In genomic region chr10:98467506-98468318, GRCh38 we compare ENCODE assay signal across 1 cellular context.
TF ChIP-seq lines count a peak whose summit lies in the region.

No MANE protein-coding gene starts in this region.

TF ChIP-seq in HepG2, 621 proteins besides CTCF, POLR2A, EP300 and RAD21 (continued from another document):
- TF ChIP-seq, protein P1, sequence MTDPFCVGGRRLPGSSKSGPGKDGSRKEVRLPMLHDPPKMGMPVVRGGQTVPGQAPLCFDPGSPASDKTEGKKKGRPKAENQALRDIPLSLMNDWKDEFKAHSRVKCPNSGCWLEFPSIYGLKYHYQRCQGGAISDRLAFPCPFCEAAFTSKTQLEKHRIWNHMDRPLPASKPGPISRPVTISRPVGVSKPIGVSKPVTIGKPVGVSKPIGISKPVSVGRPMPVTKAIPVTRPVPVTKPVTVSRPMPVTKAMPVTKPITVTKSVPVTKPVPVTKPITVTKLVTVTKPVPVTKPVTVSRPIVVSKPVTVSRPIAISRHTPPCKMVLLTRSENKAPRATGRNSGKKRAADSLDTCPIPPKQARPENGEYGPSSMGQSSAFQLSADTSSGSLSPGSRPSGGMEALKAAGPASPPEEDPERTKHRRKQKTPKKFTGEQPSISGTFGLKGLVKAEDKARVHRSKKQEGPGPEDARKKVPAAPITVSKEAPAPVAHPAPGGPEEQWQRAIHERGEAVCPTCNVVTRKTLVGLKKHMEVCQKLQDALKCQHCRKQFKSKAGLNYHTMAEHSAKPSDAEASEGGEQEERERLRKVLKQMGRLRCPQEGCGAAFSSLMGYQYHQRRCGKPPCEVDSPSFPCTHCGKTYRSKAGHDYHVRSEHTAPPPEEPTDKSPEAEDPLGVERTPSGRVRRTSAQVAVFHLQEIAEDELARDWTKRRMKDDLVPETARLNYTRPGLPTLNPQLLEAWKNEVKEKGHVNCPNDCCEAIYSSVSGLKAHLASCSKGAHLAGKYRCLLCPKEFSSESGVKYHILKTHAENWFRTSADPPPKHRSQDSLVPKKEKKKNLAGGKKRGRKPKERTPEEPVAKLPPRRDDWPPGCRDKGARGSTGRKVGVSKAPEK (CRISPR knock-in tag; IDR thresholded peaks at IDR 0.05; ENCODE audit: borderline replicate concordance): no peak
- TF ChIP-seq ZFX (CRISPR knock-in tag; IDR thresholded peaks at IDR 0.05; ENCODE audit: low read depth) (peak; percentile 23; the same call in 1 of the 2 replicates), BRCA1 (CRISPR knock-in tag; IDR thresholded peaks at IDR 0.05) (no peak), ZNF816 (CRISPR knock-in tag; IDR thresholded peaks at IDR 0.05; ENCODE audit: borderline replicate concordance) (no peak), CBX5 (CRISPR knock-in tag; IDR thresholded peaks at IDR 0.05; ENCODE audit: borderline replicate concordance) (no peak), ZNF292 (CRISPR knock-in tag; IDR thresholded peaks at IDR 0.05; ENCODE audit: borderline replicate concordance, low read depth) (no peak), ZSCAN22 (CRISPR knock-in tag; IDR thresholded peaks at IDR 0.05) (no peak), SATB2 (CRISPR knock-in tag; IDR thresholded peaks at IDR 0.05) (no peak), SIN3A (IDR thresholded peaks at IDR 0.05; ENCODE audit: borderline replicate concordance, low read depth, low read length) (no peak), SIN3B (IDR thresholded peaks at IDR 0.05; ENCODE audit: low read length) (no peak), ZNF678 (CRISPR knock-in tag; IDR thresholded peaks at IDR 0.05) (no peak), KDM3A (CRISPR knock-in tag; IDR thresholded peaks at IDR 0.05; ENCODE audit: low read depth) (no peak), TEAD3 (CRISPR knock-in tag; optimal IDR thresholded peaks at IDR 0.05; ENCODE audit: borderline replicate concordance) (peak; percentile 70), PAF1 (CRISPR knock-in tag; IDR thresholded peaks at IDR 0.05) (no peak), PTBP1 (IDR thresholded peaks at IDR 0.05; ENCODE audit: low read depth, low read length, poor library complexity, severe bottlenecking) (no peak), XRCC5 (optimal IDR thresholded peaks at IDR 0.05; ENCODE audit: low read length) (peak; percentile 52), ZNF781 (CRISPR knock-in tag; IDR thresholded peaks at IDR 0.05; ENCODE audit: borderline replicate concordance, not compliant biosample characterization) (no peak), ZNF615 (CRISPR knock-in tag; IDR thresholded peaks at IDR 0.05; ENCODE audit: borderline replicate concordance) (no peak), NR2F6 (IDR thresholded peaks at IDR 0.05) (no peak), NR2F6 (CRISPR knock-in tag; IDR thresholded peaks at IDR 0.05) (peak; percentile 26; the same call in 1 of the 2 replicates), IRX3 (CRISPR knock-in tag; IDR thresholded peaks at IDR 0.05; ENCODE audit: borderline replicate concordance, low read depth) (no peak), FOSL1 (CRISPR knock-in tag; IDR thresholded peaks at IDR 0.05; ENCODE audit: borderline replicate concordance) (no peak), CENPX (CRISPR knock-in tag; IDR thresholded peaks at IDR 0.05) (no peak), SYNCRIP (IDR thresholded peaks at IDR 0.05; ENCODE audit: insufficient read depth, low read depth, low read length) (no peak), ZFP41 (CRISPR knock-in tag; IDR thresholded peaks at IDR 0.05; ENCODE audit: borderline replicate concordance) (no peak), CBFB (CRISPR knock-in tag; IDR thresholded peaks at IDR 0.05) (0 out of 2 replicates have a peak, but pooled peaks have one; percentile 25), ZNF773 (CRISPR knock-in tag; IDR thresholded peaks at IDR 0.05; ENCODE audit: borderline replicate concordance) (no peak), ELF1 (CRISPR knock-in tag; IDR thresholded peaks at IDR 0.05) (peak; percentile 59), ZNF17 (CRISPR knock-in tag; IDR thresholded peaks at IDR 0.05) (no peak), TFDP1 (CRISPR knock-in tag; IDR thresholded peaks at IDR 0.05; ENCODE audit: borderline replicate concordance) (peak; percentile 16; the same call in 1 of the 2 replicates), ZMAT3 (CRISPR knock-in tag; conservative IDR thresholded peaks at IDR 0.05) (no peak), NPAS2 (CRISPR knock-in tag; IDR thresholded peaks at IDR 0.05; ENCODE audit: borderline replicate concordance) (no peak), ISX (CRISPR knock-in tag; conservative IDR thresholded peaks at IDR 0.05) (no peak), ZNF597 (CRISPR knock-in tag; IDR thresholded peaks at IDR 0.05) (no peak), ARHGAP35 (CRISPR knock-in tag; IDR thresholded peaks at IDR 0.05; ENCODE audit: borderline replicate concordance) (no peak), ZNF224 (CRISPR knock-in tag; IDR thresholded peaks at IDR 0.05) (no peak)
- TF ChIP-seq, protein P2, sequence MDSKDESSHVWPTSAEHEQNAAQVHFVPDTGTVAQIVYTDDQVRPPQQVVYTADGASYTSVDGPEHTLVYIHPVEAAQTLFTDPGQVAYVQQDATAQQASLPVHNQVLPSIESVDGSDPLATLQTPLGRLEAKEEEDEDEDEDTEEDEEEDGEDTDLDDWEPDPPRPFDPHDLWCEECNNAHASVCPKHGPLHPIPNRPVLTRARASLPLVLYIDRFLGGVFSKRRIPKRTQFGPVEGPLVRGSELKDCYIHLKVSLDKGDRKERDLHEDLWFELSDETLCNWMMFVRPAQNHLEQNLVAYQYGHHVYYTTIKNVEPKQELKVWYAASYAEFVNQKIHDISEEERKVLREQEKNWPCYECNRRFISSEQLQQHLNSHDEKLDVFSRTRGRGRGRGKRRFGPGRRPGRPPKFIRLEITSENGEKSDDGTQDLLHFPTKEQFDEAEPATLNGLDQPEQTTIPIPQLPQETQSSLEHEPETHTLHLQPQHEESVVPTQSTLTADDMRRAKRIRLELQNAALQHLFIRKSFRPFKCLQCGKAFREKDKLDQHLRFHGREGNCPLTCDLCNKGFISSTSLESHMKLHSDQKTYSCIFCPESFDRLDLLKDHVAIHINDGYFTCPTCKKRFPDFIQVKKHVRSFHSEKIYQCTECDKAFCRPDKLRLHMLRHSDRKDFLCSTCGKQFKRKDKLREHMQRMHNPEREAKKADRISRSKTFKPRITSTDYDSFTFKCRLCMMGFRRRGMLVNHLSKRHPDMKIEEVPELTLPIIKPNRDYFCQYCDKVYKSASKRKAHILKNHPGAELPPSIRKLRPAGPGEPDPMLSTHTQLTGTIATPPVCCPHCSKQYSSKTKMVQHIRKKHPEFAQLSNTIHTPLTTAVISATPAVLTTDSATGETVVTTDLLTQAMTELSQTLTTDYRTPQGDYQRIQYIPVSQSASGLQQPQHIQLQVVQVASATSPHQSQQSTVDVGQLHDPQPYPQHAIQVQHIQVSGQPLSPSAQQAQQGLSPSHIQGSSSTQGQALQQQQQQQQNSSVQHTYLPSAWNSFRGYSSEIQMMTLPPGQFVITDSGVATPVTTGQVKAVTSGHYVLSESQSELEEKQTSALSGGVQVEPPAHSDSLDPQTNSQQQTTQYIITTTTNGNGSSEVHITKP (CRISPR knock-in tag; IDR thresholded peaks at IDR 0.05; ENCODE audit: low read depth): 0 out of 2 replicates have a peak, but pooled peaks have one; percentile 35
- TF ChIP-seq, protein P3, sequence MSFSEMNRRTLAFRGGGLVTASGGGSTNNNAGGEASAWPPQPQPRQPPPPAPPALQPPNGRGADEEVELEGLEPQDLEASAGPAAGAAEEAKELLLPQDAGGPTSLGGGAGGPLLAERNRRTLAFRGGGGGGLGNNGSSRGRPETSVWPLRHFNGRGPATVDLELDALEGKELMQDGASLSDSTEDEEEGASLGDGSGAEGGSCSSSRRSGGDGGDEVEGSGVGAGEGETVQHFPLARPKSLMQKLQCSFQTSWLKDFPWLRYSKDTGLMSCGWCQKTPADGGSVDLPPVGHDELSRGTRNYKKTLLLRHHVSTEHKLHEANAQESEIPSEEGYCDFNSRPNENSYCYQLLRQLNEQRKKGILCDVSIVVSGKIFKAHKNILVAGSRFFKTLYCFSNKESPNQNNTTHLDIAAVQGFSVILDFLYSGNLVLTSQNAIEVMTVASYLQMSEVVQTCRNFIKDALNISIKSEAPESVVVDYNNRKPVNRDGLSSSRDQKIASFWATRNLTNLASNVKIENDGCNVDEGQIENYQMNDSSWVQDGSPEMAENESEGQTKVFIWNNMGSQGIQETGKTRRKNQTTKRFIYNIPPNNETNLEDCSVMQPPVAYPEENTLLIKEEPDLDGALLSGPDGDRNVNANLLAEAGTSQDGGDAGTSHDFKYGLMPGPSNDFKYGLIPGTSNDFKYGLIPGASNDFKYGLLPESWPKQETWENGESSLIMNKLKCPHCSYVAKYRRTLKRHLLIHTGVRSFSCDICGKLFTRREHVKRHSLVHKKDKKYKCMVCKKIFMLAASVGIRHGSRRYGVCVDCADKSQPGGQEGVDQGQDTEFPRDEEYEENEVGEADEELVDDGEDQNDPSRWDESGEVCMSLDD (CRISPR knock-in tag; IDR thresholded peaks at IDR 0.05; ENCODE audit: borderline replicate concordance): no peak
- TF ChIP-seq, protein P4, sequence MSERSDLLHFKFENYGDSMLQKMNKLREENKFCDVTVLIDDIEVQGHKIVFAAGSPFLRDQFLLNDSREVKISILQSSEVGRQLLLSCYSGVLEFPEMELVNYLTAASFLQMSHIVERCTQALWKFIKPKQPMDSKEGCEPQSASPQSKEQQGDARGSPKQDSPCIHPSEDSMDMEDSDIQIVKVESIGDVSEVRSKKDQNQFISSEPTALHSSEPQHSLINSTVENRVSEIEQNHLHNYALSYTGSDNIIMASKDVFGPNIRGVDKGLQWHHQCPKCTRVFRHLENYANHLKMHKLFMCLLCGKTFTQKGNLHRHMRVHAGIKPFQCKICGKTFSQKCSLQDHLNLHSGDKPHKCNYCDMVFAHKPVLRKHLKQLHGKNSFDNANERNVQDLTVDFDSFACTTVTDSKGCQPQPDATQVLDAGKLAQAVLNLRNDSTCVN (CRISPR knock-in tag; IDR thresholded peaks at IDR 0.05; ENCODE audit: borderline replicate concordance): no peak
- TF ChIP-seq, protein P5, sequence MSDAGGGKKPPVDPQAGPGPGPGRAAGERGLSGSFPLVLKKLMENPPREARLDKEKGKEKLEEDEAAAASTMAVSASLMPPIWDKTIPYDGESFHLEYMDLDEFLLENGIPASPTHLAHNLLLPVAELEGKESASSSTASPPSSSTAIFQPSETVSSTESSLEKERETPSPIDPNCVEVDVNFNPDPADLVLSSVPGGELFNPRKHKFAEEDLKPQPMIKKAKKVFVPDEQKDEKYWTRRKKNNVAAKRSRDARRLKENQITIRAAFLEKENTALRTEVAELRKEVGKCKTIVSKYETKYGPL (CRISPR knock-in tag; IDR thresholded peaks at IDR 0.05): no peak
- TF ChIP-seq, protein P6, sequence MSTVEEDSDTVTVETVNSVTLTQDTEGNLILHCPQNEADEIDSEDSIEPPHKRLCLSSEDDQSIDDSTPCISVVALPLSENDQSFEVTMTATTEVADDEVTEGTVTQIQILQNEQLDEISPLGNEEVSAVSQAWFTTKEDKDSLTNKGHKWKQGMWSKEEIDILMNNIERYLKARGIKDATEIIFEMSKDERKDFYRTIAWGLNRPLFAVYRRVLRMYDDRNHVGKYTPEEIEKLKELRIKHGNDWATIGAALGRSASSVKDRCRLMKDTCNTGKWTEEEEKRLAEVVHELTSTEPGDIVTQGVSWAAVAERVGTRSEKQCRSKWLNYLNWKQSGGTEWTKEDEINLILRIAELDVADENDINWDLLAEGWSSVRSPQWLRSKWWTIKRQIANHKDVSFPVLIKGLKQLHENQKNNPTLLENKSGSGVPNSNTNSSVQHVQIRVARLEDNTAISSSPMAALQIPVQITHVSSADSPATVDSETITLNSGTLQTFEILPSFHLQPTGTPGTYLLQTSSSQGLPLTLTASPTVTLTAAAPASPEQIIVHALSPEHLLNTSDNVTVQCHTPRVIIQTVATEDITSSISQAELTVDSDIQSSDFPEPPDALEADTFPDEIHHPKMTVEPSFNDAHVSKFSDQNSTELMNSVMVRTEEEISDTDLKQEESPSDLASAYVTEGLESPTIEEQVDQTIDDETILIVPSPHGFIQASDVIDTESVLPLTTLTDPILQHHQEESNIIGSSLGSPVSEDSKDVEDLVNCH (CRISPR knock-in tag; IDR thresholded peaks at IDR 0.05): no peak
